ENCODE assay signal across 9 cellular contexts in genomic region chr1:34781071-34781843, GRCh38. TPM values are rescaled to one million over a fixed set of nuclear protein-coding genes. Genes with fewer than 3 reads are reported as not detected.
DNase-seq lines count a peak whose midpoint lies in the region; ATAC-seq and TF ChIP-seq lines count a peak whose summit lies in the region.
"Had no signal": no experiment of that assay in that cellular context is flagged by ENCODE, and none has a peak within 500 bp of the region (broad histone marks: within the 10 kb centered on the region; RNA-seq: fewer than 3 reads in every experiment).

Gene GJB3 (plus strand): TSS chr1:34781214. CDS start chr1:34784763, 3,549 bp downstream.

- no peak within 1 kb of the TSS for H2AK5ac ChIP-seq in mesenchymal stem cell (ENCODE audit: low read length, severe bottlenecking)

- H3K27me3 Mint-ChIP-seq in activated T-cell treated with anti-CD3 and anti-CD28 coated beads, Interleukin-2, amount 50 U/mL, for 72 hours (ENCODE audit: low read depth) = peaks cover 42% of the 10 kb centered on the region
- no peaks in the 10 kb centered on the region for H3K27me3 Mint-ChIP-seq in MCF 10A (ENCODE audit: insufficient read depth, unreplicated experiment)

- TF ChIP-seq CTCF in MCF 10A (IDR thresholded peaks at IDR 0.05; ENCODE audit: unreplicated experiment) (no peak), upper lobe of right lung (IDR thresholded peaks at IDR 0.05) (no peak)

- H3K9ac ChIP-seq in mesenchymal stem cell (ENCODE audit: low read length) = peak within 1 kb of the TSS; percentile 22

- no peak within 1 kb of the TSS for H2BK5ac ChIP-seq in mesenchymal stem cell (ENCODE audit: low read depth, low read length, poor library complexity, severe bottlenecking)

- no peak within 1 kb of the TSS for H2BK12ac ChIP-seq in mesenchymal stem cell (ENCODE audit: low read length in 2 of 2)

- H3K4me1 Mint-ChIP-seq in activated T-cell treated with anti-CD3 and anti-CD28 coated beads, Interleukin-2, amount 50 U/mL, for 72 hours (ENCODE audit: low read depth) = peaks cover 10% of the 10 kb centered on the region
- H3K4me1 Mint-ChIP-seq in MCF 10A (ENCODE audit: insufficient read depth, unreplicated experiment) = peaks cover 55% of the 10 kb centered on the region

- H3K27ac Mint-ChIP-seq in activated T-cell treated with anti-CD3 and anti-CD28 coated beads, Interleukin-2, amount 50 U/mL, for 72 hours = no peak within 1 kb of the TSS
- peak within 1 kb of the TSS; percentile 92 for H3K27ac Mint-ChIP-seq in MCF 10A (ENCODE audit: low read depth, unreplicated experiment)

- no TSS peak for BruUV-seq in MCF 10A (replicated peaks; lab: Mats Ljungman, UMichigan)

- no peak within 1 kb of the TSS for H3K23ac ChIP-seq in mesenchymal stem cell (ENCODE audit: low read length in 2 of 2)

- no peaks in the 10 kb centered on the region for H3K36me3 ChIP-seq in mesenchymal stem cell (ENCODE audit: control insufficient read depth in 1 of 2, insufficient read depth in 2 of 2, low read depth in 1 of 2, low read length in 2 of 2)
- H3K36me3 ChIP-seq in upper lobe of right lung = no peaks in the 10 kb centered on the region

- H3K4me2 ChIP-seq in mesenchymal stem cell (ENCODE audit: low read length, poor library complexity, severe bottlenecking) = peak within 1 kb of the TSS; percentile 75

- peak; percentile 50 to 70 for ATAC-seq in activated T-cell treated with anti-CD3 and anti-CD28 coated beads, Interleukin-2, amount 50 U/mL, for 72 hours (replicated peaks in 1 of 2)
- ATAC-seq in upper lobe of right lung (peak; percentile 50), GM21447 (IDR thresholded peaks at IDR 0.05; ENCODE audit: unreplicated experiment) (no peak), GM18867 (IDR thresholded peaks at IDR 0.05; ENCODE audit: unreplicated experiment) (no peak)

- H2BK120ac ChIP-seq in mesenchymal stem cell (ENCODE audit: low read depth, low read length) = no peak within 1 kb of the TSS

- WGBS in mesenchymal stem cell = 5% methylated on average over 60 of the region's 62 CpGs

- H3K4me1 ChIP-seq in mesenchymal stem cell (ENCODE audit: control insufficient read depth, insufficient read depth, low read depth, low read length) (peaks cover 10% of the 10 kb centered on the region), upper lobe of right lung (peaks cover 13% of the 10 kb centered on the region)

- no peaks in the 10 kb centered on the region for H3K36me3 Mint-ChIP-seq in activated T-cell treated with anti-CD3 and anti-CD28 coated beads, Interleukin-2, amount 50 U/mL, for 72 hours (ENCODE audit: insufficient read depth in 2 of 2)
- H3K36me3 Mint-ChIP-seq in MCF 10A (ENCODE audit: insufficient read depth, unreplicated experiment) = peaks cover 33% of the 10 kb centered on the region
- H3K36me3 Mint-ChIP-seq: naive B cell had no signal

- no peak within 1 kb of the TSS for H2BK15ac ChIP-seq in mesenchymal stem cell (ENCODE audit: low read depth, poor library complexity, severe bottlenecking)

- H3K4me3 Mint-ChIP-seq in activated T-cell treated with anti-CD3 and anti-CD28 coated beads, Interleukin-2, amount 50 U/mL, for 72 hours = peak within 1 kb of the TSS; percentile 10 to 62
- peak within 1 kb of the TSS; percentile 96 for H3K4me3 Mint-ChIP-seq in MCF 10A (ENCODE audit: unreplicated experiment)

- H4K91ac ChIP-seq in mesenchymal stem cell (ENCODE audit: low read length) = no peak within 1 kb of the TSS

- no peaks in the 10 kb centered on the region for H3K9me3 Mint-ChIP-seq in activated T-cell treated with anti-CD3 and anti-CD28 coated beads, Interleukin-2, amount 50 U/mL, for 72 hours
- H3K9me3 Mint-ChIP-seq in MCF 10A (ENCODE audit: unreplicated experiment) = no peaks in the 10 kb centered on the region
- H3K9me3 Mint-ChIP-seq: naive B cell had no signal

- H3K18ac ChIP-seq in mesenchymal stem cell (ENCODE audit: low read depth in 1 of 2, low read length in 2 of 2) = no peak within 1 kb of the TSS

- H3K14ac ChIP-seq in mesenchymal stem cell (ENCODE audit: low read length in 2 of 2) = no peak within 1 kb of the TSS

- DNase-seq in activated T-cell treated with anti-CD3 and anti-CD28 coated beads, Interleukin-2, amount 50 U/mL, for 72 hours = peak; percentile 33 to 34
- no peak for DNase-seq in activated T-cell treated with anti-CD3 and anti-CD28 coated beads, Interleukin-2, amount 50 U/mL, for 1 hour
- DNase-seq in MCF 10A (ENCODE audit: unreplicated experiment) (peak; percentile 67), mesenchymal stem cell (no peak), upper lobe of right lung (peak; percentile 72), ecto neural progenitor cell (ENCODE audit: low spot score) (no peak)
- DNase-seq: naive B cell had no signal

- H3K27ac ChIP-seq in mesenchymal stem cell (ENCODE audit: low read length, poor library complexity, severe bottlenecking) = no peak within 1 kb of the TSS
- no peak within 1 kb of the TSS for H3K27ac ChIP-seq in upper lobe of right lung

- no peaks in the 10 kb centered on the region for H3K79me1 ChIP-seq in mesenchymal stem cell (replicated peaks; ENCODE audit: low read length, poor library complexity, severe bottlenecking)

- H4K8ac ChIP-seq in mesenchymal stem cell (ENCODE audit: low read length) = no peak within 1 kb of the TSS

- no peak within 1 kb of the TSS for H3K4ac ChIP-seq in mesenchymal stem cell (ENCODE audit: low read depth in 1 of 2, low read length in 2 of 2)

- CTCF ChIA-PET in MCF 10A (lab: Yijun Ruan, JAX) = interaction anchor here (0.6 to 3.8 kb wide), 10 partner anchors 10 to 1121 kb away, joined by 3 to 20 read pairs (median 4); partner anchors contain the start of genes GJB5 and SMIM12

- POLR2A ChIA-PET in MCF 10A (lab: Yijun Ruan, JAX) = interaction anchor here (0.7 to 4.5 kb wide), 11 partner anchors 10 to 1118 kb away, joined by 3 to 23 read pairs (median 4); no protein-coding TSS in a partner anchor

- peak within 1 kb of the TSS; percentile 7 to 66 for H3K4me3 ChIP-seq in mesenchymal stem cell (ENCODE audit: insufficient read depth in 1 of 2, low read depth in 1 of 2, low read length in 2 of 2)
- peak within 1 kb of the TSS; percentile 21 for H3K4me3 ChIP-seq in upper lobe of right lung

- H3K27me3 ChIP-seq in mesenchymal stem cell (ENCODE audit: control insufficient read depth in 1 of 2, insufficient read depth in 1 of 2, low read length in 2 of 2) (peaks cover 64 to 79% of the 10 kb centered on the region in 2 experiments), upper lobe of right lung (peaks cover 38% of the 10 kb centered on the region)

- H3K9me3 ChIP-seq in mesenchymal stem cell (ENCODE audit: control insufficient read depth, low read length) (no peaks in the 10 kb centered on the region), upper lobe of right lung (no peaks in the 10 kb centered on the region)

- no peak within 1 kb of the TSS for H2AFZ ChIP-seq in mesenchymal stem cell (ENCODE audit: low read depth, low read length)

- intact Hi-C loops in MCF 10A (cut with micrococcal nuclease) (loop anchor here (1.0 kb wide), 1 partner anchor 26 kb away; the partner anchor contains the start of gene GJB5), upper lobe of right lung (cut with DNase I) (no loop called here)

RNA-seq across cellular contexts. Expression of gene GJB3, which starts in this region (rescaled TPM):
- total RNA-seq in activated T-cell treated with anti-CD3 and anti-CD28 coated beads, Interleukin-2, amount 50 U/mL, for 72 hours = not detected
- total RNA-seq in MCF 10A (2022) (67.1 and 74.8 TPM in 2 replicates), upper lobe of right lung (0.81 TPM)
- polyA plus RNA-seq in mesenchymal stem cell (2013, experiment 1 of 2) = not detected
- not detected for polyA plus RNA-seq in mesenchymal stem cell (2013, experiment 2 of 2)

Comparison
In these comparisons a context has a peak if more than half of its experiments do, and no peak if none do; other contexts are left out.
1. RNA of gene GJB3 (total RNA-seq): 67.1 to 74.8 TPM in MCF 10A; 0.81 TPM in upper lobe of right lung (single experiment) and not detected in activated T-cell treated with anti-CD3 and anti-CD28 coated beads, Interleukin-2, amount 50 U/mL, for 72 hours; every median in the first group is over 10 times any median in the second.
2. Peak in DNase-seq and ATAC-seq in activated T-cell treated with anti-CD3 and anti-CD28 coated beads, Interleukin-2, amount 50 U/mL, for 72 hours; RNA of the gene not detected or under 1 TPM.
3. Peak in DNase-seq, ATAC-seq and H3K4me3 ChIP-seq in upper lobe of right lung; RNA of the gene not detected or under 1 TPM.